Comparison of ENCODE assay signal across 1 cellular context in genomic region chr14:22854963-22855724, GRCh38.
TF ChIP-seq lines count a peak whose summit lies in the region.

No MANE protein-coding gene starts in this region.

TF ChIP-seq in HepG2, 621 proteins besides CTCF, POLR2A, EP300 and RAD21 (continued from another document and continues in another):
- TF ChIP-seq, protein P1, sequence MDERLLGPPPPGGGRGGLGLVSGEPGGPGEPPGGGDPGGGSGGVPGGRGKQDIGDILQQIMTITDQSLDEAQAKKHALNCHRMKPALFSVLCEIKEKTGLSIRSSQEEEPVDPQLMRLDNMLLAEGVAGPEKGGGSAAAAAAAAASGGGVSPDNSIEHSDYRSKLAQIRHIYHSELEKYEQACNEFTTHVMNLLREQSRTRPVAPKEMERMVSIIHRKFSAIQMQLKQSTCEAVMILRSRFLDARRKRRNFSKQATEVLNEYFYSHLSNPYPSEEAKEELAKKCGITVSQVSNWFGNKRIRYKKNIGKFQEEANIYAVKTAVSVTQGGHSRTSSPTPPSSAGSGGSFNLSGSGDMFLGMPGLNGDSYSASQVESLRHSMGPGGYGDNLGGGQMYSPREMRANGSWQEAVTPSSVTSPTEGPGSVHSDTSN (CRISPR knock-in tag; IDR thresholded peaks at IDR 0.05), result no peak
- TF ChIP-seq RBAK (CRISPR knock-in tag; IDR thresholded peaks at IDR 0.05), result no peak
- TF ChIP-seq ARID5B (CRISPR knock-in tag; IDR thresholded peaks at IDR 0.05), result peak; percentile 71
- no peak for TF ChIP-seq SP4 (CRISPR knock-in tag; IDR thresholded peaks at IDR 0.05)
- TF ChIP-seq RXRB (CRISPR knock-in tag; IDR thresholded peaks at IDR 0.05; ENCODE audit: borderline replicate concordance), result peak; percentile 43; the same call in 1 of the 2 replicates
- TF ChIP-seq, protein P2, sequence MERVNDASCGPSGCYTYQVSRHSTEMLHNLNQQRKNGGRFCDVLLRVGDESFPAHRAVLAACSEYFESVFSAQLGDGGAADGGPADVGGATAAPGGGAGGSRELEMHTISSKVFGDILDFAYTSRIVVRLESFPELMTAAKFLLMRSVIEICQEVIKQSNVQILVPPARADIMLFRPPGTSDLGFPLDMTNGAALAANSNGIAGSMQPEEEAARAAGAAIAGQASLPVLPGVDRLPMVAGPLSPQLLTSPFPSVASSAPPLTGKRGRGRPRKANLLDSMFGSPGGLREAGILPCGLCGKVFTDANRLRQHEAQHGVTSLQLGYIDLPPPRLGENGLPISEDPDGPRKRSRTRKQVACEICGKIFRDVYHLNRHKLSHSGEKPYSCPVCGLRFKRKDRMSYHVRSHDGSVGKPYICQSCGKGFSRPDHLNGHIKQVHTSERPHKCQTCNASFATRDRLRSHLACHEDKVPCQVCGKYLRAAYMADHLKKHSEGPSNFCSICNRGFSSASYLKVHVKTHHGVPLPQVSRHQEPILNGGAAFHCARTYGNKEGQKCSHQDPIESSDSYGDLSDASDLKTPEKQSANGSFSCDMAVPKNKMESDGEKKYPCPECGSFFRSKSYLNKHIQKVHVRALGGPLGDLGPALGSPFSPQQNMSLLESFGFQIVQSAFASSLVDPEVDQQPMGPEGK (CRISPR knock-in tag; IDR thresholded peaks at IDR 0.05), result 0 out of 2 replicates have a peak, but pooled peaks have one; percentile 6
- TF ChIP-seq FOXJ3 (CRISPR knock-in tag; IDR thresholded peaks at IDR 0.05; ENCODE audit: borderline replicate concordance), result 0 out of 2 replicates have a peak, but pooled peaks have one; percentile 33
- no peak for TF ChIP-seq ETV6 (CRISPR knock-in tag; conservative IDR thresholded peaks at IDR 0.05)
- TF ChIP-seq CAMTA2 (CRISPR knock-in tag; IDR thresholded peaks at IDR 0.05; ENCODE audit: borderline replicate concordance), result no peak
- no peak for TF ChIP-seq RCOR2 (CRISPR knock-in tag; IDR thresholded peaks at IDR 0.05)
- TF ChIP-seq HNRNPH1 (optimal IDR thresholded peaks at IDR 0.05; ENCODE audit: low read depth, low read length), result no peak
- no peak for TF ChIP-seq ZNF205 (CRISPR knock-in tag; IDR thresholded peaks at IDR 0.05)
- no peak for TF ChIP-seq SOX6 (IDR thresholded peaks at IDR 0.05)
- TF ChIP-seq SOX6 (CRISPR knock-in tag; IDR thresholded peaks at IDR 0.05), result peak; percentile 48
- no peak for TF ChIP-seq ZFP37 (CRISPR knock-in tag; IDR thresholded peaks at IDR 0.05; ENCODE audit: borderline replicate concordance)
- no peak for TF ChIP-seq NFKB2 (CRISPR knock-in tag; IDR thresholded peaks at IDR 0.05; ENCODE audit: borderline replicate concordance)
- peak; percentile 75; the same call in 1 of the 2 replicates for TF ChIP-seq ZNF256 (CRISPR knock-in tag; conservative IDR thresholded peaks at IDR 0.05)
- TF ChIP-seq CCAR2 (optimal IDR thresholded peaks at IDR 0.05; ENCODE audit: low read depth, low read length), result no peak
- TF ChIP-seq, protein P3, sequence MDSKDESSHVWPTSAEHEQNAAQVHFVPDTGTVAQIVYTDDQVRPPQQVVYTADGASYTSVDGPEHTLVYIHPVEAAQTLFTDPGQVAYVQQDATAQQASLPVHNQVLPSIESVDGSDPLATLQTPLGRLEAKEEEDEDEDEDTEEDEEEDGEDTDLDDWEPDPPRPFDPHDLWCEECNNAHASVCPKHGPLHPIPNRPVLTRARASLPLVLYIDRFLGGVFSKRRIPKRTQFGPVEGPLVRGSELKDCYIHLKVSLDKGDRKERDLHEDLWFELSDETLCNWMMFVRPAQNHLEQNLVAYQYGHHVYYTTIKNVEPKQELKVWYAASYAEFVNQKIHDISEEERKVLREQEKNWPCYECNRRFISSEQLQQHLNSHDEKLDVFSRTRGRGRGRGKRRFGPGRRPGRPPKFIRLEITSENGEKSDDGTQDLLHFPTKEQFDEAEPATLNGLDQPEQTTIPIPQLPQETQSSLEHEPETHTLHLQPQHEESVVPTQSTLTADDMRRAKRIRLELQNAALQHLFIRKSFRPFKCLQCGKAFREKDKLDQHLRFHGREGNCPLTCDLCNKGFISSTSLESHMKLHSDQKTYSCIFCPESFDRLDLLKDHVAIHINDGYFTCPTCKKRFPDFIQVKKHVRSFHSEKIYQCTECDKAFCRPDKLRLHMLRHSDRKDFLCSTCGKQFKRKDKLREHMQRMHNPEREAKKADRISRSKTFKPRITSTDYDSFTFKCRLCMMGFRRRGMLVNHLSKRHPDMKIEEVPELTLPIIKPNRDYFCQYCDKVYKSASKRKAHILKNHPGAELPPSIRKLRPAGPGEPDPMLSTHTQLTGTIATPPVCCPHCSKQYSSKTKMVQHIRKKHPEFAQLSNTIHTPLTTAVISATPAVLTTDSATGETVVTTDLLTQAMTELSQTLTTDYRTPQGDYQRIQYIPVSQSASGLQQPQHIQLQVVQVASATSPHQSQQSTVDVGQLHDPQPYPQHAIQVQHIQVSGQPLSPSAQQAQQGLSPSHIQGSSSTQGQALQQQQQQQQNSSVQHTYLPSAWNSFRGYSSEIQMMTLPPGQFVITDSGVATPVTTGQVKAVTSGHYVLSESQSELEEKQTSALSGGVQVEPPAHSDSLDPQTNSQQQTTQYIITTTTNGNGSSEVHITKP (CRISPR knock-in tag; IDR thresholded peaks at IDR 0.05; ENCODE audit: low read depth), result peak; percentile 83; the same call in 1 of the 2 replicates
- no peak for TF ChIP-seq ZNF382 (CRISPR knock-in tag; IDR thresholded peaks at IDR 0.05; ENCODE audit: borderline replicate concordance)
- TF ChIP-seq ZSCAN29 (CRISPR knock-in tag; conservative IDR thresholded peaks at IDR 0.05), result no peak
- TF ChIP-seq, protein P4, sequence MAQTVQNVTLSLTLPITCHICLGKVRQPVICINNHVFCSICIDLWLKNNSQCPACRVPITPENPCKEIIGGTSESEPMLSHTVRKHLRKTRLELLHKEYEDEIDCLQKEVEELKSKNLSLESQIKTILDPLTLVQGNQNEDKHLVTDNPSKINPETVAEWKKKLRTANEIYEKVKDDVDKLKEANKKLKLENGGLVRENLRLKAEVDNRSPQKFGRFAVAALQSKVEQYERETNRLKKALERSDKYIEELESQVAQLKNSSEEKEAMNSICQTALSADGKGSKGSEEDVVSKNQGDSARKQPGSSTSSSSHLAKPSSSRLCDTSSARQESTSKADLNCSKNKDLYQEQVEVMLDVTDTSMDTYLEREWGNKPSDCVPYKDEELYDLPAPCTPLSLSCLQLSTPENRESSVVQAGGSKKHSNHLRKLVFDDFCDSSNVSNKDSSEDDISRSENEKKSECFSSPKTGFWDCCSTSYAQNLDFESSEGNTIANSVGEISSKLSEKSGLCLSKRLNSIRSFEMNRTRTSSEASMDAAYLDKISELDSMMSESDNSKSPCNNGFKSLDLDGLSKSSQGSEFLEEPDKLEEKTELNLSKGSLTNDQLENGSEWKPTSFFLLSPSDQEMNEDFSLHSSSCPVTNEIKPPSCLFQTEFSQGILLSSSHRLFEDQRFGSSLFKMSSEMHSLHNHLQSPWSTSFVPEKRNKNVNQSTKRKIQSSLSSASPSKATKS (CRISPR knock-in tag; IDR thresholded peaks at IDR 0.05), result no peak
- TF ChIP-seq ZSCAN12 (CRISPR knock-in tag; IDR thresholded peaks at IDR 0.05), result no peak
- TF ChIP-seq TFAP4 (IDR thresholded peaks at IDR 0.05; ENCODE audit: borderline replicate concordance, low read depth), result no peak
- TF ChIP-seq ZNF556 (CRISPR knock-in tag; IDR thresholded peaks at IDR 0.05; ENCODE audit: borderline replicate concordance), result no peak
- TF ChIP-seq LCORL (IDR thresholded peaks at IDR 0.05), result no peak
- TF ChIP-seq LCORL (CRISPR knock-in tag; IDR thresholded peaks at IDR 0.05), result peak; percentile 68
- TF ChIP-seq, protein P5, sequence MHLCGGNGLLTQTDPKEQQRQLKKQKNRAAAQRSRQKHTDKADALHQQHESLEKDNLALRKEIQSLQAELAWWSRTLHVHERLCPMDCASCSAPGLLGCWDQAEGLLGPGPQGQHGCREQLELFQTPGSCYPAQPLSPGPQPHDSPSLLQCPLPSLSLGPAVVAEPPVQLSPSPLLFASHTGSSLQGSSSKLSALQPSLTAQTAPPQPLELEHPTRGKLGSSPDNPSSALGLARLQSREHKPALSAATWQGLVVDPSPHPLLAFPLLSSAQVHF (CRISPR knock-in tag; IDR thresholded peaks at IDR 0.05), result no peak
- TF ChIP-seq ZKSCAN8 (CRISPR knock-in tag; IDR thresholded peaks at IDR 0.05; ENCODE audit: borderline replicate concordance), result no peak
- TF ChIP-seq ZNF781 (CRISPR knock-in tag; IDR thresholded peaks at IDR 0.05; ENCODE audit: borderline replicate concordance, not compliant biosample characterization), result no peak
- TF ChIP-seq IKZF1 (IDR thresholded peaks at IDR 0.05), result no peak
- no peak for TF ChIP-seq GRHL1 (CRISPR knock-in tag; conservative IDR thresholded peaks at IDR 0.05)
